8 cellular contexts compared by ENCODE assay signal in genomic region chr9:69672828-69673640, GRCh38. TPM values are rescaled to one million over a fixed set of nuclear protein-coding genes. Genes with fewer than 3 reads are reported as not detected.
DNase-seq lines count a peak whose midpoint lies in the region; ATAC-seq and TF ChIP-seq lines count a peak whose summit lies in the region.

No MANE protein-coding gene starts in this region.

- H3K9me3 ChIP-seq in upper lobe of left lung, result no peaks in the 10 kb centered on the region

- DNase-seq in GM10248 (ENCODE audit: extremely low spot score), result peak; percentile 81
- DNase-seq in NCI-H1092 (lab: John Stamatoyannopoulos, UW), result peak; percentile 82
- peak; percentile 83 for DNase-seq in SW480 (ENCODE audit: low spot score)
- peak; percentile 73 for DNase-seq in amniotic epithelial cell (ENCODE audit: low read depth)
- peak; percentile 90 for DNase-seq in left cardiac atrium
- peak; percentile 74 to 97 (median 85) for DNase-seq in posterior cingulate gyrus
- DNase-seq in upper lobe of left lung, result peak; percentile 82 to 94

- H3K4me1 ChIP-seq in upper lobe of left lung, result peaks cover 4 to 35% (median 16%) of the 10 kb centered on the region in 4 donors

- TF ChIP-seq EP300 in upper lobe of left lung (IDR thresholded peaks at IDR 0.05), result no peak

- WGBS in upper lobe of left lung, 2 donors, result 10 to 30% methylated on average over 12 to 43 of the region's 44 CpGs

- POLR2A ChIA-PET in GM10248 (lab: Yijun Ruan, JAX), result no interaction called here

- peak; percentile 94 for ATAC-seq in HG02610 (IDR thresholded peaks at IDR 0.05; ENCODE audit: unreplicated experiment)
- peak; percentile 87 to 89 for ATAC-seq in left cardiac atrium
- ATAC-seq in upper lobe of left lung (ENCODE audit: low FRiP score in 2 of 2), result peak; percentile 91 to 92

- H3K27ac ChIP-seq in upper lobe of left lung, result peak overlapping the region; percentile 30 to 83 (median 54)

- TF ChIP-seq CTCF in GM10248 (IDR thresholded peaks at IDR 0.05; ENCODE audit: control extremely low read depth, extremely low read depth, low read depth, missing control alignments) (peak; percentile 92), upper lobe of left lung (IDR thresholded peaks at IDR 0.05) (peak; percentile 82 to 92 (median 87))

- no peaks in the 10 kb centered on the region for H3K27me3 ChIP-seq in upper lobe of left lung

- peak overlapping the region; percentile 37 to 86 (median 80) for H3K4me3 ChIP-seq in upper lobe of left lung

- no peaks in the 10 kb centered on the region for H3K36me3 ChIP-seq in upper lobe of left lung

- no peak for TF ChIP-seq POLR2A in upper lobe of left lung (IDR thresholded peaks at IDR 0.05)

- intact Hi-C loops in left cardiac atrium (cut with DNase I), result loop anchor here (5.0 to 10.0 kb wide), 4 partner anchors 82 to 244 kb away; no protein-coding TSS in a partner anchor
- intact Hi-C loops in posterior cingulate gyrus (cut with DNase I), result loop anchor here (1.0 to 10.0 kb wide), 7 partner anchors 87 to 739 kb away; partner anchors contain the start of genes KLF9 and PTAR1

- CTCF ChIA-PET in GM10248 (lab: Yijun Ruan, JAX), result interaction anchor here (0.7 to 2.4 kb wide), 27 partner anchors 9 to 438 kb away, joined by 3 to 14 read pairs (median 4); no protein-coding TSS in a partner anchor

RNA-seq across cellular contexts. Expression of gene APBA1, which starts 0.9 kb away (rescaled TPM):
- total RNA-seq in left cardiac atrium (1 to 10 TPM; 7.8 to 8.4 TPM), upper lobe of left lung (1 to 10 TPM; 2.1 to 5.4 (median 4.0) TPM)

Comparison
In these comparisons a context has a peak if more than half of its experiments do, and no peak if none do; other contexts are left out.
1. Peak in every context shown above with its lines: DNase-seq, ATAC-seq, H3K4me3 ChIP-seq and H3K27ac ChIP-seq.